Comparison of ENCODE assay signal across 8 cellular contexts in the genomic region with DNA sequence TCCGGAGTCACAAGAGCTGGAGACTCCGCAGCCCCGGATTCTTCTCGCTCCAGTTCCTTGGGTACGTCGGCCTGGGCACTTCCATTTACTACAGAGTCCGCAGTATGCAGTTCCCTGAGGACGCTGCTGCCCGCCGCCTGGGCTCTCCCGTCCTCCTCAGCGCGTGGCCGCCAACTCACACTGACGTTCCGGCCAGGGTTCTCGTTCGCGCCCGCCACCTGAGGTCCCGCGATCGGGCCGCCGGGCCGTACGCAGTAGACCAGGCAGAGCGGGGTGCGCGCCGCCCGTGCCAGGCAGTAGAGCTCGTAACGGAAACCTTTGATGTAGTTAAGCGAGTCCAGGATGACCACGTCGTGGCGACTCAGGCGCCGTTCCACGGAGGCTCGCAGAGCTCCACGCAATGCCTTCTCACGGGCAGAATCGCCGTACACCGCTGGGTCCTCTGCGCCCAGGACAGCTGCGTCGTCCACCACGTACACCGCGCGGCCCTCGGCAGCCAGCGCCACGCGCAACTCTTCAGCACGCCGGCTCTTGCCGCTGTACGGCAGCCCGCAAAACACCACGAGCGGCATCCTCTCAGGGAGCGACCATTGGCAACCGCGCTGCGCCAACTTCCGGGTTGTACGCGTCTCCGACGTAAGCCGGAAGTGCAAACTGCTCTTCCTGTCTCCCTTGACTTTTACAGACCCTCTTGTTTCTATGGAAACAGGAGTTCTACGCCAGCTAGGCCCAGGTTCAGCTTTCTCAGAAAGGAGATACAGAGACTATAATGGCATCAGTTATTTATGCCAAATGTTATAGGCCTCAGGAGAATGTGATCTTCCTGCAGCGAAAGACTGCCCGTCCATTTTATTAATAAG. TPM values are rescaled to one million over a fixed set of nuclear protein-coding genes. Genes with fewer than 3 reads are reported as not detected.
DNase-seq lines count a peak whose midpoint lies in the region; ATAC-seq and TF ChIP-seq lines count a peak whose summit lies in the region.

A gene with protein sequence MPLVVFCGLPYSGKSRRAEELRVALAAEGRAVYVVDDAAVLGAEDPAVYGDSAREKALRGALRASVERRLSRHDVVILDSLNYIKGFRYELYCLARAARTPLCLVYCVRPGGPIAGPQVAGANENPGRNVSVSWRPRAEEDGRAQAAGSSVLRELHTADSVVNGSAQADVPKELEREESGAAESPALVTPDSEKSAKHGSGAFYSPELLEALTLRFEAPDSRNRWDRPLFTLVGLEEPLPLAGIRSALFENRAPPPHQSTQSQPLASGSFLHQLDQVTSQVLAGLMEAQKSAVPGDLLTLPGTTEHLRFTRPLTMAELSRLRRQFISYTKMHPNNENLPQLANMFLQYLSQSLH (minus strand): TSS at position 621 of the 860 bp plus-strand sequence. CDS start 49 bp downstream, at position 572.

- intact Hi-C loops in uterus (cut with DNase I; ENCODE audit: low total_unique reads) = no loop called here

- H3K27me3 ChIP-seq in right atrium auricular region (no peaks in the 10 kb centered on the region), uterus (no peaks in the 10 kb centered on the region)

- H3K4me1 ChIP-seq in right atrium auricular region (peaks cover 0 to 17% of the 10 kb centered on the region in 2 donors), uterus (peaks cover 0 to 7% of the 10 kb centered on the region in 2 donors)

- peak within 1 kb of the TSS; percentile 90 for H3K27ac ChIP-seq in angular gyrus (ENCODE audit: low read depth, low read length)
- peak within 1 kb of the TSS; percentile 81 to 83 for H3K27ac ChIP-seq in right atrium auricular region
- peak within 1 kb of the TSS; percentile 75 to 82 for H3K27ac ChIP-seq in uterus

- peak; percentile 50 to 66 for DNase-seq in NCI-H187 (lab: John Stamatoyannopoulos, UW)
- peak; percentile 64 to 96 (median 84) for DNase-seq in T-helper 2 cell
- peak; percentile 85 for DNase-seq in right atrium auricular region (ENCODE audit: low spot score)
- DNase-seq in pulmonary artery endothelial cell (ENCODE audit: low read depth, low spot score) = peak; percentile 79
- DNase-seq in uterus = peak; percentile 84

- peak in 1 of 2 donors; percentile 54 for TF ChIP-seq POLR2A in uterus (IDR thresholded peaks at IDR 0.05)

- peak; percentile 67 for ATAC-seq in GM18499 (IDR thresholded peaks at IDR 0.05; ENCODE audit: insufficient read depth, unreplicated experiment)
- ATAC-seq in HG02943 (IDR thresholded peaks at IDR 0.05; ENCODE audit: low read depth, unreplicated experiment) = peak; percentile 80

- TF ChIP-seq CTCF in right atrium auricular region (IDR thresholded peaks at IDR 0.05) = no peak
- TF ChIP-seq CTCF in uterus (IDR thresholded peaks at IDR 0.05) = no peak

- peak within 1 kb of the TSS; percentile 58 to 80 for H3K4me3 ChIP-seq in right atrium auricular region
- peak within 1 kb of the TSS; percentile 72 to 81 for H3K4me3 ChIP-seq in uterus

- H3K9me3 ChIP-seq in right atrium auricular region = no peaks in the 10 kb centered on the region
- H3K9me3 ChIP-seq in uterus = no peaks in the 10 kb centered on the region

- H3K36me3 ChIP-seq in right atrium auricular region = no peaks in the 10 kb centered on the region
- H3K36me3 ChIP-seq in uterus = no peaks in the 10 kb centered on the region

RNA-seq across cellular contexts. Expression of the gene that starts here (rescaled TPM):
- total RNA-seq in right atrium auricular region = 1 to 10 TPM; 3.3 to 4.7 TPM
- 12.1 and 12.4 TPM in 2 replicates for total RNA-seq in pulmonary artery endothelial cell
- 10 to 100 TPM in 2 of 4 donors, 1 to 10 TPM in 2; 5.4 to 21.3 (median 11.8) TPM for total RNA-seq in uterus

Comparison
In these comparisons a context has a peak if more than half of its experiments do, and no peak if none do; other contexts are left out.
1. Peak in every context shown above with its lines: DNase-seq, ATAC-seq, H3K4me3 ChIP-seq and H3K27ac ChIP-seq.